In genomic region chr17:79182176-79183160, GRCh38 we compare ENCODE assay signal across 21 cellular contexts.
DNase-seq lines count a peak whose midpoint lies in the region; ATAC-seq and TF ChIP-seq lines count a peak whose summit lies in the region.
"Had no signal": no experiment of that assay in that cellular context is flagged by ENCODE, and none has a peak within 500 bp of the region (broad histone marks: within the 10 kb centered on the region; RNA-seq: fewer than 3 reads in every experiment).

No MANE protein-coding gene starts in this region.

- H3K4me3 ChIP-seq in WERI-Rb-1 (ENCODE audit: low read depth, low read length) (peak overlapping the region; percentile 46), iPS-18a (ENCODE audit: low read length) (peak overlapping the region; percentile 50), brain microvascular endothelial cell (ENCODE audit: low read depth, low read length) (no peak overlapping the region)
- H3K4me3 ChIP-seq: ascending aorta, SK-N-MC, skin epidermis, tibial nerve had no signal

- H3K27ac Mint-ChIP-seq in neural crest cell (ENCODE audit: unreplicated experiment) (no peak overlapping the region), natural killer cell (no peak overlapping the region)
- H3K27ac Mint-ChIP-seq: activated CD8-positive, alpha-beta T cell treated with anti-CD3 and anti-CD28 coated beads, Interleukin-2, amount 10 ng/mL, durations not matched to agents 7 days and 5 days; activated naive CD8-positive, alpha-beta T cell treated with anti-CD3 and anti-CD28 coated beads for 36 hours; activated T-helper 2 cell treated with anti-CD3 and anti-CD28 coated beads, Interferon-gamma antibody, Interleukin-2, Interleukin-4, amounts not matched to agents 10 μg/mL and 5 μg/mL and 100 μg/mL, durations not matched to agents 14 hours and 24 hours and 36 hours; B cell had no signal

- no peaks in the 10 kb centered on the region for H3K36me3 Mint-ChIP-seq in neural crest cell (ENCODE audit: low read depth)
- H3K36me3 Mint-ChIP-seq in natural killer cell = no peaks in the 10 kb centered on the region
- H3K36me3 Mint-ChIP-seq: activated naive CD8-positive, alpha-beta T cell treated with anti-CD3 and anti-CD28 coated beads for 36 hours had no signal

- H3K36me3 ChIP-seq in ES-I3 (ENCODE audit: insufficient read depth, low read length) (no peaks in the 10 kb centered on the region), WERI-Rb-1 (peaks cover 15% of the 10 kb centered on the region), iPS-18a (ENCODE audit: control insufficient read depth, low read depth, low read length) (no peaks in the 10 kb centered on the region), brain microvascular endothelial cell (replicated peaks) (no peaks in the 10 kb centered on the region)
- H3K36me3 ChIP-seq: ascending aorta, stomach, tibial nerve had no signal

- H3K27me3 ChIP-seq in WERI-Rb-1 (ENCODE audit: insufficient read depth, low read depth, severe bottlenecking) (no peaks in the 10 kb centered on the region), iPS-18a (ENCODE audit: control insufficient read depth, insufficient read depth, low read length) (peaks cover 42% of the 10 kb centered on the region), brain microvascular endothelial cell (replicated peaks) (peaks cover 35% of the 10 kb centered on the region)
- H3K27me3 ChIP-seq: ascending aorta had no signal

- H3K4me3 Mint-ChIP-seq in neural crest cell (peak overlapping the region; percentile 31), natural killer cell (no peak overlapping the region)
- H3K4me3 Mint-ChIP-seq: activated CD8-positive, alpha-beta T cell treated with anti-CD3 and anti-CD28 coated beads, Interleukin-2, amount 10 ng/mL, durations not matched to agents 7 days and 5 days; B cell had no signal

- H3K4me1 Mint-ChIP-seq in neural crest cell (peaks cover 3% of the 10 kb centered on the region), natural killer cell (no peaks in the 10 kb centered on the region)

- peak overlapping the region; percentile 57 for H3K27ac ChIP-seq in WERI-Rb-1
- no peak overlapping the region for H3K27ac ChIP-seq in iPS-18a (ENCODE audit: low read length)
- H3K27ac ChIP-seq in brain microvascular endothelial cell = no peak overlapping the region
- H3K27ac ChIP-seq: ascending aorta, SK-N-MC, skin epidermis, stomach, tibial nerve had no signal

- H3K27me3 Mint-ChIP-seq in neural crest cell (ENCODE audit: low read depth) = peaks cover 92% of the 10 kb centered on the region
- peaks cover 27 to 30% of the 10 kb centered on the region in 2 donors for H3K27me3 Mint-ChIP-seq in natural killer cell (ENCODE audit: low read depth in 2 of 2)

- intact Hi-C loops in natural killer cell (cut with micrococcal nuclease) = no loop called here

- ATAC-seq in natural killer cell = no peak
- ATAC-seq: activated CD8-positive, alpha-beta T cell treated with anti-CD3 and anti-CD28 coated beads, Interleukin-2, amount 10 ng/mL, durations not matched to agents 7 days and 5 days; left cardiac atrium had no signal

- H3K4me1 ChIP-seq in ES-I3 (ENCODE audit: insufficient read depth, low read length) = no peaks in the 10 kb centered on the region
- peaks cover 6% of the 10 kb centered on the region for H3K4me1 ChIP-seq in iPS-18a (ENCODE audit: control insufficient read depth, low read depth, low read length)
- H3K4me1 ChIP-seq: ascending aorta had no signal

- DNase-seq in WERI-Rb-1 = no peak
- DNase-seq in neural crest cell (ENCODE audit: low read depth, low spot score) = no peak
- DNase-seq in activated CD4-positive, alpha-beta T cell treated with anti-CD3 and anti-CD28 coated beads for 4 hours = no peak
- DNase-seq in NCI-H524 treated with DMSO at 0.1 percent for 48 hours (lab: John Stamatoyannopoulos, UW) = no peak
- no peak for DNase-seq in natural killer cell
- no peak for DNase-seq in brain microvascular endothelial cell
- DNase-seq: activated CD4-positive, alpha-beta T cell treated with anti-CD3 and anti-CD28 coated beads for 1 hour; activated CD8-positive, alpha-beta T cell treated with anti-CD3 and anti-CD28 coated beads, Interleukin-2, amount 10 ng/mL, durations not matched to agents 7 days and 5 days; left cardiac atrium; MV-4-11; OCI-M1; stomach had no signal

- no peak for TF ChIP-seq CTCF in WERI-Rb-1 (IDR thresholded peaks at IDR 0.05; ENCODE audit: low read depth, low read length)
- TF ChIP-seq CTCF in neural crest cell (conservative IDR thresholded peaks at IDR 0.05) = no peak
- no peak for TF ChIP-seq CTCF in natural killer cell (IDR thresholded peaks at IDR 0.05)
- no peak for TF ChIP-seq CTCF in brain microvascular endothelial cell (IDR thresholded peaks at IDR 0.05; ENCODE audit: low read depth, low read length, missing control alignments)

- peak overlapping the region; percentile 59 for H3K9ac ChIP-seq in ES-I3 (ENCODE audit: low read depth, low read length)
- no peak overlapping the region for H3K9ac ChIP-seq in iPS-18a (ENCODE audit: low read length)

- in situ Hi-C loops in brain microvascular endothelial cell (cut with HindIII; ENCODE audit: low pct_ligation_motif_present, low sequenced_read_pairs) = no loop called here

- no peaks in the 10 kb centered on the region for H3K9me3 Mint-ChIP-seq in neural crest cell
- H3K9me3 Mint-ChIP-seq in natural killer cell = no peaks in the 10 kb centered on the region
- H3K9me3 Mint-ChIP-seq: activated naive CD8-positive, alpha-beta T cell treated with anti-CD3 and anti-CD28 coated beads for 36 hours; activated T-helper 2 cell treated with anti-CD3 and anti-CD28 coated beads, Interferon-gamma antibody, Interleukin-2, Interleukin-4, amounts not matched to agents 10 μg/mL and 5 μg/mL and 100 μg/mL, durations not matched to agents 14 hours and 24 hours and 36 hours had no signal

- no peaks in the 10 kb centered on the region for H3K9me3 ChIP-seq in ES-I3 (ENCODE audit: control insufficient read depth, insufficient read depth, low read length)
- H3K9me3 ChIP-seq in WERI-Rb-1 (ENCODE audit: severe bottlenecking) = no peaks in the 10 kb centered on the region
- no peaks in the 10 kb centered on the region for H3K9me3 ChIP-seq in iPS-18a (ENCODE audit: control insufficient read depth, low read depth, low read length)
- H3K9me3 ChIP-seq: ascending aorta, stomach had no signal
